10 cellular contexts compared by ENCODE assay signal in the genomic region with DNA sequence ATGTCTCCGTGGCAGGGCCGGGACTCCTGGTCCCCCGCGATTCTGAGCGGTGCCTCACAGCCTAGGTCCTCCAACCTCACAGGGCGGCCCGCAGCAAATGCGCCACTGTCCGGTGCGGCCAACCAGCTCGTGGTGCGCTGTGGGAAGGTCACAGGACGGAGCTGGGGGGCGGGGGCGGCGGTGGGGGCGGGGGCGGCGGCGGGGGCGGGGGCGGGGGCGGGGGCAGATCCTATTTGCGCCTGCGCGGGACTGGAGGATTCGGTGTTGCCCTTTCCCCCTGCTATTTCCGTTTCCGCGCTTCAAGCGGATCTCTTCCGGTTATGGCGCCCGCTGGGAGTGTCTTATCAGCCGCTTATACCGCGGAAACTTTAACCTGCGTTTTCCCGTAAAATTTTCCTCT.
DNase-seq lines count a peak whose midpoint lies in the region; ATAC-seq and TF ChIP-seq lines count a peak whose summit lies in the region.
"Had no signal": no experiment of that assay in that cellular context is flagged by ENCODE, and none has a peak within 500 bp of the region (broad histone marks: within the 10 kb centered on the region; RNA-seq: fewer than 3 reads in every experiment).

No MANE protein-coding gene starts in this region.

- H3K4me3 ChIP-seq in H7 (ENCODE audit: insufficient read depth, low read depth, low read length) (peak overlapping the region; percentile 16), left ventricle myocardium inferior (peak overlapping the region; percentile 56), retinal pigment epithelial cell (ENCODE audit: low read length) (peak overlapping the region; percentile 63)
- H3K4me3 ChIP-seq: SJSA1 had no signal

- peaks cover 7% of the 10 kb centered on the region for H3K9me3 ChIP-seq in left ventricle myocardium inferior (replicated peaks)

- H3K36me3 ChIP-seq in H7 (replicated peaks; ENCODE audit: control insufficient read depth, insufficient read depth, low read length) = no peaks in the 10 kb centered on the region
- no peaks in the 10 kb centered on the region for H3K36me3 ChIP-seq in left ventricle myocardium inferior
- H3K36me3 ChIP-seq: SJSA1 had no signal

- intact Hi-C loops in left ventricle myocardium inferior (cut with micrococcal nuclease) = no loop called here
- intact Hi-C loops in sciatic nerve (cut with DNase I) = no loop called here

- no peaks in the 10 kb centered on the region for H3K4me1 Mint-ChIP-seq in activated naive CD8-positive, alpha-beta T cell treated with anti-CD3 and anti-CD28 coated beads for 36 hours

- H3K27me3 Mint-ChIP-seq in activated naive CD8-positive, alpha-beta T cell treated with anti-CD3 and anti-CD28 coated beads for 36 hours = peaks cover 15% of the 10 kb centered on the region

- H3K27me3 ChIP-seq in H7 (ENCODE audit: control insufficient read depth, insufficient read depth, low read length) (no peaks in the 10 kb centered on the region), left ventricle myocardium inferior (ENCODE audit: low read depth) (no peaks in the 10 kb centered on the region)
- H3K27me3 ChIP-seq: SJSA1 had no signal

- H3K27ac ChIP-seq in left ventricle myocardium inferior (replicated peaks) = peak overlapping the region; percentile 79
- H3K27ac ChIP-seq: SJSA1 had no signal

- TF ChIP-seq CTCF in left ventricle myocardium inferior (IDR thresholded peaks at IDR 0.05; ENCODE audit: borderline replicate concordance) (no peak), retinal pigment epithelial cell (conservative IDR thresholded peaks at IDR 0.05; ENCODE audit: low read depth, low read length) (no peak)

- peaks cover 4% of the 10 kb centered on the region for H3K36me3 Mint-ChIP-seq in activated naive CD8-positive, alpha-beta T cell treated with anti-CD3 and anti-CD28 coated beads for 36 hours

- DNase-seq in H7 = peak; percentile 37
- peak; percentile 21 for DNase-seq in activated naive CD8-positive, alpha-beta T cell treated with anti-CD3 and anti-CD28 coated beads for 36 hours
- DNase-seq in left ventricle myocardium inferior = peak; percentile 39
- no peak for DNase-seq in retinal pigment epithelial cell (ENCODE audit: low read depth)
- no peak for DNase-seq in glomerular visceral epithelial cell (ENCODE audit: extremely low spot score)
- no peak for DNase-seq in KBM-7
- DNase-seq in NCI-H446 (lab: John Stamatoyannopoulos, UW) = no peak
- no peak for DNase-seq in sciatic nerve (ENCODE audit: low spot score)
- DNase-seq: stimulated activated naive CD4-positive, alpha-beta T cell had no signal

- no peaks in the 10 kb centered on the region for H3K4me1 ChIP-seq in left ventricle myocardium inferior
- H3K4me1 ChIP-seq: SJSA1 had no signal

- H3K4me3 Mint-ChIP-seq in activated naive CD8-positive, alpha-beta T cell treated with anti-CD3 and anti-CD28 coated beads for 36 hours = peak overlapping the region; percentile 43

- in situ Hi-C loops in KBM-7 (cut with MboI; ENCODE audit: low pct_unique_long_range_greater_than_20kb, low sequenced_read_pairs) = no loop called here

- no peak overlapping the region for H3K27ac Mint-ChIP-seq in activated naive CD8-positive, alpha-beta T cell treated with anti-CD3 and anti-CD28 coated beads for 36 hours

- H3K9me3 Mint-ChIP-seq in activated naive CD8-positive, alpha-beta T cell treated with anti-CD3 and anti-CD28 coated beads for 36 hours = peaks cover 17% of the 10 kb centered on the region

- no peak for ATAC-seq in sciatic nerve

Comparison
In these comparisons a context has a peak if more than half of its experiments do, and no peak if none do; other contexts are left out.
1. DNase-seq: peak in H7 (single experiment), activated naive CD8-positive, alpha-beta T cell treated with anti-CD3 and anti-CD28 coated beads for 36 hours (single experiment) and left ventricle myocardium inferior (single experiment); none in retinal pigment epithelial cell (single experiment), glomerular visceral epithelial cell (single experiment), KBM-7 (single experiment), NCI-H446 (0 of 2) and sciatic nerve (single experiment).
2. Peak in every context shown above with its lines, with median percentiles within 50 percentile points of each other: H3K4me3 ChIP-seq.